ENCODE assay signal across 23 cellular contexts in genomic region chr7:75573477-75574019, GRCh38.
"Had no signal": no experiment of that assay in that cellular context is flagged by ENCODE, and none has a peak within 500 bp of the region (broad histone marks: within the 10 kb centered on the region; RNA-seq: fewer than 3 reads in every experiment).

No MANE protein-coding gene starts in this region.

- ATAC-seq: activated naive CD8-positive, alpha-beta T cell treated with anti-CD3 and anti-CD28 coated beads, Interleukin-2, amount 50 U/mL, for 24 hours; activated T-cell treated with anti-CD3 and anti-CD28 coated beads, Interleukin-2, amount 50 U/mL, for 72 hours; effector memory CD8-positive, alpha-beta T cell; gastrocnemius medialis; left lobe of liver; lower lobe of right lung; mucosa of descending colon; stimulated activated memory B cell treated with anti-CD40 and anti-IgM and Interleukin-4, amounts not matched to agents 10 μg/mL and 1 μg/mL and 100 μg/mL, for 72 hours had no signal

- H3K4me1 ChIP-seq: esophagus muscularis mucosa, gastrocnemius medialis, lower lobe of right lung, sigmoid colon, upper lobe of left lung had no signal

- DNase-seq: activated CD4-positive, alpha-beta T cell treated with anti-CD3 and anti-CD28 coated beads for 4 hours; activated CD4-positive, alpha-beta T cell treated with anti-CD3 and anti-CD28 coated beads, Interleukin-2, amount 50 U/mL, for 48 hours; activated CD4-positive, CD25-positive, alpha-beta regulatory T cell; activated effector memory CD4-positive, alpha-beta T cell treated with anti-CD3 and anti-CD28 coated beads, Interleukin-2, amount 50 U/mL, for 16 hours; activated naive CD4-positive, alpha-beta T cell treated with anti-CD3 and anti-CD28 coated beads, Interleukin-2, amount 50 U/mL, for 16 hours; activated naive CD8-positive, alpha-beta T cell treated with anti-CD3 and anti-CD28 coated beads, Interleukin-2, amount 50 U/mL, for 24 hours; activated T-cell treated with anti-CD3 and anti-CD28 coated beads, Interleukin-2, amount 50 U/mL, for 72 hours; effector memory CD8-positive, alpha-beta T cell; gastrocnemius medialis; lower lobe of right lung; mesendoderm; mucosa of descending colon; nephron progenitor cell; sigmoid colon; stimulated activated CD4-positive, alpha-beta T cell treated with anti-CD3 and anti-CD28 coated beads, Interleukin-15, amount 100 ng/mL, for 24 hours; upper lobe of left lung had no signal

- FAIRE-seq: colon, endothelial cell of umbilical vein had no signal

- H3K27me3 ChIP-seq: esophagus muscularis mucosa, gastrocnemius medialis, sigmoid colon, upper lobe of left lung had no signal

- H3K9me3 ChIP-seq: esophagus muscularis mucosa, gastrocnemius medialis, lower lobe of right lung, mucosa of descending colon, sigmoid colon, thoracic aorta, upper lobe of left lung had no signal

- H3K27ac ChIP-seq: esophagus muscularis mucosa, gastrocnemius medialis, lower lobe of right lung, sigmoid colon, thoracic aorta, upper lobe of left lung had no signal

- H3K4me3 ChIP-seq: esophagus muscularis mucosa, gastrocnemius medialis, lower lobe of right lung, mucosa of descending colon, sigmoid colon, smooth muscle cell, thoracic aorta, upper lobe of left lung had no signal
